1 cellular context compared by ENCODE assay signal in the genomic region with DNA sequence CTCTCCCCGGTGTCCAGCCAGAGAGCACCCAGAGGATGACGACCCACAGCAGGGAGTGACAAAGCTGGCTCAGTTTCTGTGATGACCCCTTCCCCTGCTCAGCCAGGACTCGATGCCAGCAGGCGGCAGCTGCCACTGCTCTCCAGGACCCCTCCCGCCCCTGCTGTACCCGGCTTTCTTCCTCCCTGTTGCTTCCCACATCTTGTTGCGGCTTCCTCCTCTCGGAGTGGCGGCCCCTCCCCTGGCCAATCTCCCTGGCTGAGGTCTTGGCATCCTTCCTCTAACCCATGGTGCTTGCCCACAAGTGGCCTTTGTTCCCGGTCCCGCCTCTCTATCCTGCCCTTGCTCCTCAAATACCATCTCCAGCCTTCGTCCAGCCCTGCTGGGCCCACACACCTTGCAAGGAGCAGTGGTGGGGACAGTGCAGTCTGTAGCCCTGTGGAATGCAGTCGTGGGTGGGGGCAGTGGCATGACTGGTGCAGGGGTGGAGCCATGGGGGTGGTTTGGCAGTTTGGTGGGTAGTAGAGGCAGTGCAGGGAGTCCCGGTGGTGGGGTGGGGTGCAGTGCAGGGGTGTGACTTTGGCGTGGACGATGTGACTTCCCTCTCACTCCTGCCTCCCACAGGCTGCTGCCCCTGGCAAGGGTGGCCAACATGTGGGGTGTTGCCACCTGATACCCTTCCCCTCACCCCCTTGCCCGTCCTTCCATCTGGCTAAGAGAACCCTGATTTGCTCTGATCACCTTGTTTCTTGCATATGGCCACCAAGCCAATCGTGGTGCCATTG.
TF ChIP-seq lines count a peak whose summit lies in the region.

No MANE protein-coding gene starts in this region.

TF ChIP-seq in SK-N-SH, 30 proteins besides CTCF, POLR2A, EP300 and RAD21 (continued from another document):
- TF ChIP-seq, protein P1, sequence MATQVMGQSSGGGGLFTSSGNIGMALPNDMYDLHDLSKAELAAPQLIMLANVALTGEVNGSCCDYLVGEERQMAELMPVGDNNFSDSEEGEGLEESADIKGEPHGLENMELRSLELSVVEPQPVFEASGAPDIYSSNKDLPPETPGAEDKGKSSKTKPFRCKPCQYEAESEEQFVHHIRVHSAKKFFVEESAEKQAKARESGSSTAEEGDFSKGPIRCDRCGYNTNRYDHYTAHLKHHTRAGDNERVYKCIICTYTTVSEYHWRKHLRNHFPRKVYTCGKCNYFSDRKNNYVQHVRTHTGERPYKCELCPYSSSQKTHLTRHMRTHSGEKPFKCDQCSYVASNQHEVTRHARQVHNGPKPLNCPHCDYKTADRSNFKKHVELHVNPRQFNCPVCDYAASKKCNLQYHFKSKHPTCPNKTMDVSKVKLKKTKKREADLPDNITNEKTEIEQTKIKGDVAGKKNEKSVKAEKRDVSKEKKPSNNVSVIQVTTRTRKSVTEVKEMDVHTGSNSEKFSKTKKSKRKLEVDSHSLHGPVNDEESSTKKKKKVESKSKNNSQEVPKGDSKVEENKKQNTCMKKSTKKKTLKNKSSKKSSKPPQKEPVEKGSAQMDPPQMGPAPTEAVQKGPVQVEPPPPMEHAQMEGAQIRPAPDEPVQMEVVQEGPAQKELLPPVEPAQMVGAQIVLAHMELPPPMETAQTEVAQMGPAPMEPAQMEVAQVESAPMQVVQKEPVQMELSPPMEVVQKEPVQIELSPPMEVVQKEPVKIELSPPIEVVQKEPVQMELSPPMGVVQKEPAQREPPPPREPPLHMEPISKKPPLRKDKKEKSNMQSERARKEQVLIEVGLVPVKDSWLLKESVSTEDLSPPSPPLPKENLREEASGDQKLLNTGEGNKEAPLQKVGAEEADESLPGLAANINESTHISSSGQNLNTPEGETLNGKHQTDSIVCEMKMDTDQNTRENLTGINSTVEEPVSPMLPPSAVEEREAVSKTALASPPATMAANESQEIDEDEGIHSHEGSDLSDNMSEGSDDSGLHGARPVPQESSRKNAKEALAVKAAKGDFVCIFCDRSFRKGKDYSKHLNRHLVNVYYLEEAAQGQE (IDR thresholded peaks at IDR 0.05; ENCODE audit: low read depth, low read length): no peak
- TF ChIP-seq GATA2 (CRISPR knock-in tag; IDR thresholded peaks at IDR 0.05) (no peak), JUND (IDR thresholded peaks at IDR 0.05) (no peak)
TF ChIP-seq in SK-N-SH: peak in this region for 0.
